Comparison of ENCODE assay signal across 9 cellular contexts in the genomic region with DNA sequence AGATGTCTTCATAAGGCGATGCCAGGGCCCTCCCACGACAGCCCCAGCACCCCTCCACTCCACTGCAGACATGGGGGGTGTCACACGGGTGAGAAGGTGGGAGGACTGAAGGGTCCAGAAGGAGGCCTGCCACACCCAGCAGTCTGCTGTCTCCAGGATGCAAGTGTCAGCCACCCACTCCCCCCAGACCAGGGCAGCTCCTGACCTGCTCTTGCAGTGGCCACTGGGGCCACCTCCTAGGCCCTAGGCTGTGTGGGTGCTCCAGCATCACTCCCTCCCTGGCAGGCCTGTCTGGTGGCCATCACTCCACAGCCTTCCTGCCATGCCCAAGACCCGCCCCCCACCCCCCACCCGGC.
A peak's percentile ranks its signal among the peaks of the same experiment; 100 is the strongest.
DNase-seq lines count a peak whose midpoint lies in the region; ATAC-seq and TF ChIP-seq lines count a peak whose summit lies in the region.
"Had no signal": no experiment of that assay in that cellular context is flagged by ENCODE, and none has a peak within 500 bp of the region (broad histone marks: within the 10 kb centered on the region; RNA-seq: fewer than 3 reads in every experiment).

No MANE protein-coding gene starts in this region.

- H3K27me3 Mint-ChIP-seq in brain: peaks cover 5% of the 10 kb centered on the region
- H3K27me3 Mint-ChIP-seq in memory B cell: peaks cover 23% of the 10 kb centered on the region

- no peak for ATAC-seq in memory B cell (ENCODE audit: low read depth)

- DNase-seq in memory B cell (ENCODE audit: low spot score in 2 of 2) (no peak), stomach (no peak), NCI-H1417 treated with DMSO at 0.1 percent for 48 hours (lab: John Stamatoyannopoulos, UW) (no peak), NCI-H1092 treated with DMSO at 0.1 percent for 48 hours (lab: John Stamatoyannopoulos, UW) (no peak), GF-D8 (lab: John Stamatoyannopoulos, UW) (no peak)
- no peak for DNase-seq in stimulated activated CD4-positive, alpha-beta T cell treated with anti-CD3 and anti-CD28 coated beads, Interleukin-12 subunit alpha, Interleukin-12 subunit beta, amount 100 ng/mL, for 4 hours
- DNase-seq: activated CD4-positive, alpha-beta T cell treated with anti-CD3 and anti-CD28 coated beads, Interleukin-2, amount 10 ng/mL, durations not matched to agents 7 days and 5 days had no signal

- H3K4me3 Mint-ChIP-seq in brain (peak overlapping the region; percentile 39 to 74 (median 46)), memory B cell (peak overlapping the region; percentile 11)
- H3K4me3 Mint-ChIP-seq: activated CD4-positive, alpha-beta T cell treated with anti-CD3 and anti-CD28 coated beads, Interleukin-2, amount 10 ng/mL, durations not matched to agents 7 days and 5 days had no signal

- peaks cover 87% of the 10 kb centered on the region for H3K27me3 ChIP-seq in HUES6 (ENCODE audit: control insufficient read depth, insufficient read depth, low read length)
- H3K27me3 ChIP-seq in stomach: peaks cover 0 to 18% (median 10%) of the 10 kb centered on the region in 3 donors

- peaks cover 43% of the 10 kb centered on the region for H3K4me1 Mint-ChIP-seq in brain
- H3K4me1 Mint-ChIP-seq in memory B cell: peaks cover 3% of the 10 kb centered on the region
- H3K4me1 Mint-ChIP-seq: activated CD4-positive, alpha-beta T cell treated with anti-CD3 and anti-CD28 coated beads, Interleukin-2, amount 10 ng/mL, durations not matched to agents 7 days and 5 days had no signal

- H3K27ac ChIP-seq in HUES6 (ENCODE audit: low read depth, low read length): no peak overlapping the region
- no peak overlapping the region for H3K27ac ChIP-seq in stomach

- H3K9ac ChIP-seq in HUES6 (ENCODE audit: low read length): no peak overlapping the region

- peaks cover 3% of the 10 kb centered on the region for H3K36me3 Mint-ChIP-seq in brain
- no peaks in the 10 kb centered on the region for H3K36me3 Mint-ChIP-seq in memory B cell

- no peak for TF ChIP-seq EP300 in stomach (IDR thresholded peaks at IDR 0.05)

- H3K4me3 ChIP-seq in HUES6 (ENCODE audit: low read depth, low read length) (peak overlapping the region; percentile 59), stomach (peak overlapping the region in 3 of 4 donors; percentile 47 to 48 (median 47))

- no peak for TF ChIP-seq POLR2A in stomach (IDR thresholded peaks at IDR 0.05)

- peak overlapping the region in 3 of 5 experiments; percentile 46 to 87 (median 62) for H3K27ac Mint-ChIP-seq in brain
- no peak overlapping the region for H3K27ac Mint-ChIP-seq in memory B cell

- H3K9me3 Mint-ChIP-seq in brain: peaks cover 8 to 14% (median 13%) of the 10 kb centered on the region in 5 experiments
- no peaks in the 10 kb centered on the region for H3K9me3 Mint-ChIP-seq in memory B cell
- H3K9me3 Mint-ChIP-seq: activated CD4-positive, alpha-beta T cell treated with anti-CD3 and anti-CD28 coated beads, Interleukin-2, amount 10 ng/mL, durations not matched to agents 7 days and 5 days had no signal

- TF ChIP-seq CTCF in brain (conservative IDR thresholded peaks at IDR 0.05) (no peak), stomach (IDR thresholded peaks at IDR 0.05) (no peak)

- H3K36me3 ChIP-seq in HUES6 (ENCODE audit: control insufficient read depth, insufficient read depth, low read length): no peaks in the 10 kb centered on the region
- H3K36me3 ChIP-seq in stomach: no peaks in the 10 kb centered on the region

- H3K9me3 ChIP-seq in HUES6 (ENCODE audit: control insufficient read depth, insufficient read depth, low read depth, low read length): peaks cover 8% of the 10 kb centered on the region
- peaks cover 0 to 10% (median 8%) of the 10 kb centered on the region in 4 donors for H3K9me3 ChIP-seq in stomach

- WGBS in stomach, 5 donors: 52 to 69% (median 64%) methylated on average over 4 to 5 of the region's 5 CpGs

- peaks cover 30% of the 10 kb centered on the region for H3K4me1 ChIP-seq in HUES6 (ENCODE audit: control insufficient read depth, insufficient read depth, low read length)
- H3K4me1 ChIP-seq in stomach: peaks cover 0 to 16% (median 13%) of the 10 kb centered on the region in 4 donors

- intact Hi-C loops in stomach (cut with DNase I; ENCODE audit: low total_unique reads): no loop called here
